Comparison of ENCODE assay signal across 1 cellular context in the genomic region with DNA sequence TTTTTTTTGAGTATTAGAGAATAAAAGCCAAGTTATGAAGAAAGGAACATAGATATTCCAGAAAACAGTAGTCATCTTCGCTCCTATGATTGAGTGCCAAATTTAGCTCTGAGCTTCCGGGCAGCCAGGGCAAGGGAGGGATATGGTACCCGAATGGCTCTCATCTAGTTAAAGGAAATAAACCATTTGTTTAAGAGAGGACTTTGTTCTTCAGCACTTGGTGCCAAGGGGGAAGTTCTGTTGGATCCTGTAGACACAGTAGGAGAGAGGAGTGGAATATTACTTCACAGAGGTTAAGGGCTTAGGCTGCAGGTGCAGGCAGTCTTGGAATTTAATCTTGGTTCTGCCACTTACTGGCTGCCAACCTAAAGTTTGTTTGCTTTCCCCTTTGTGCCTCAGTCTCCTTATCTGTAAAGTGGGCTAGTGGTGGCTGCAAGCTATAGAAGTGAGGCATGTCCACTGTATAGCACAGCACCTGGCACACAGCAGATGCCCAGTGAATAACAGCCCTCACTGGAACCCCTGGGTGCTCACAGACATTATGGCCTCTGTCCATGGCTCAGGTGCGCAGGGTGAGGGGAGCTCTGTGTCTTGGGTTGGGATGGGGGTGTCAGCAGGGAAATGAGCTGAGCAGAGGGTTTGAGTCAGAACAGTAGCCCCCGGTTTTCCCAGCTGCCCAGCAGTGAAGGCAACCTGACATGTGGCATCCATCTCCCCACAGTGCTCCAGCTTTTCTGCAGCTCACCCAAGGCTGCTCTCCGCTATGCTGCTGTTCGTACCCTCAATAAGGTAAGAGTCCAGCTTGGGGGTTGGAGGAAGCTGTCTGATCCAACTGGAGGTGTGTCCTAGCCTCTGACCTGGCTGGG.
TF ChIP-seq lines count a peak whose summit lies in the region.

No MANE protein-coding gene starts in this region.

TF ChIP-seq in HepG2, 621 proteins besides CTCF, POLR2A, EP300 and RAD21:
- TF ChIP-seq NAIF1 (CRISPR knock-in tag; IDR thresholded peaks at IDR 0.05; ENCODE audit: borderline replicate concordance) = no peak
- TF ChIP-seq ADNP (CRISPR knock-in tag; IDR thresholded peaks at IDR 0.05) = no peak
- peak; percentile 23 for TF ChIP-seq AGO2 (optimal IDR thresholded peaks at IDR 0.05; ENCODE audit: low read depth, low read length)
- TF ChIP-seq RBFOX2 (IDR thresholded peaks at IDR 0.05; ENCODE audit: low read depth, low read length) = peak; percentile 64; the same call in 1 of the 2 replicates
- TF ChIP-seq ZBTB3 (CRISPR knock-in tag; IDR thresholded peaks at IDR 0.05; ENCODE audit: borderline replicate concordance, low read depth) = no peak
- TF ChIP-seq THAP11 (CRISPR knock-in tag; IDR thresholded peaks at IDR 0.05) = no peak
- TF ChIP-seq ZNF629 (CRISPR knock-in tag; conservative IDR thresholded peaks at IDR 0.05) = peak; percentile 84
